In the genomic region with DNA sequence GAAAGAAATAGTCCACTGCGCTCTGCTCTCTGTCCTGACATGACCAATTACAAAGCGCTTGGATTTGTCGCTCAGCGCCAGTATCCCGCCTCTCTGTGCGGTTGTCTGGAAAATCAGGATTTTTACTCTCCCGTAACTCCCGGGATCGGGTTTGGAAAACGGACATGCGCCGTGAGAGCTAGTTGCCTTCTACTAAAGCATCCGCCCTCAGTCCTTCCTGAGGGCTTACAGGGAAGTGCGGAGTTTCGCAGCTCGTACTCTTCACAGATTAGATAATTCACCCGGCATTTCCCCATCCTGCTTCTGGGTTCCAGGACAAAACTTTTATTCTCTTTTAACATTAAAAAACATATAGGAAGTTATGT, we compare ENCODE assay signal across 1 cellular context.
A peak's percentile ranks its signal among the peaks of the same experiment; 100 is the strongest.
TF ChIP-seq lines count a peak whose summit lies in the region.

No MANE protein-coding gene starts in this region.

TF ChIP-seq in HepG2, 621 proteins besides CTCF, POLR2A, EP300 and RAD21 (continued from another document and continues in another):
- TF ChIP-seq, protein P1, sequence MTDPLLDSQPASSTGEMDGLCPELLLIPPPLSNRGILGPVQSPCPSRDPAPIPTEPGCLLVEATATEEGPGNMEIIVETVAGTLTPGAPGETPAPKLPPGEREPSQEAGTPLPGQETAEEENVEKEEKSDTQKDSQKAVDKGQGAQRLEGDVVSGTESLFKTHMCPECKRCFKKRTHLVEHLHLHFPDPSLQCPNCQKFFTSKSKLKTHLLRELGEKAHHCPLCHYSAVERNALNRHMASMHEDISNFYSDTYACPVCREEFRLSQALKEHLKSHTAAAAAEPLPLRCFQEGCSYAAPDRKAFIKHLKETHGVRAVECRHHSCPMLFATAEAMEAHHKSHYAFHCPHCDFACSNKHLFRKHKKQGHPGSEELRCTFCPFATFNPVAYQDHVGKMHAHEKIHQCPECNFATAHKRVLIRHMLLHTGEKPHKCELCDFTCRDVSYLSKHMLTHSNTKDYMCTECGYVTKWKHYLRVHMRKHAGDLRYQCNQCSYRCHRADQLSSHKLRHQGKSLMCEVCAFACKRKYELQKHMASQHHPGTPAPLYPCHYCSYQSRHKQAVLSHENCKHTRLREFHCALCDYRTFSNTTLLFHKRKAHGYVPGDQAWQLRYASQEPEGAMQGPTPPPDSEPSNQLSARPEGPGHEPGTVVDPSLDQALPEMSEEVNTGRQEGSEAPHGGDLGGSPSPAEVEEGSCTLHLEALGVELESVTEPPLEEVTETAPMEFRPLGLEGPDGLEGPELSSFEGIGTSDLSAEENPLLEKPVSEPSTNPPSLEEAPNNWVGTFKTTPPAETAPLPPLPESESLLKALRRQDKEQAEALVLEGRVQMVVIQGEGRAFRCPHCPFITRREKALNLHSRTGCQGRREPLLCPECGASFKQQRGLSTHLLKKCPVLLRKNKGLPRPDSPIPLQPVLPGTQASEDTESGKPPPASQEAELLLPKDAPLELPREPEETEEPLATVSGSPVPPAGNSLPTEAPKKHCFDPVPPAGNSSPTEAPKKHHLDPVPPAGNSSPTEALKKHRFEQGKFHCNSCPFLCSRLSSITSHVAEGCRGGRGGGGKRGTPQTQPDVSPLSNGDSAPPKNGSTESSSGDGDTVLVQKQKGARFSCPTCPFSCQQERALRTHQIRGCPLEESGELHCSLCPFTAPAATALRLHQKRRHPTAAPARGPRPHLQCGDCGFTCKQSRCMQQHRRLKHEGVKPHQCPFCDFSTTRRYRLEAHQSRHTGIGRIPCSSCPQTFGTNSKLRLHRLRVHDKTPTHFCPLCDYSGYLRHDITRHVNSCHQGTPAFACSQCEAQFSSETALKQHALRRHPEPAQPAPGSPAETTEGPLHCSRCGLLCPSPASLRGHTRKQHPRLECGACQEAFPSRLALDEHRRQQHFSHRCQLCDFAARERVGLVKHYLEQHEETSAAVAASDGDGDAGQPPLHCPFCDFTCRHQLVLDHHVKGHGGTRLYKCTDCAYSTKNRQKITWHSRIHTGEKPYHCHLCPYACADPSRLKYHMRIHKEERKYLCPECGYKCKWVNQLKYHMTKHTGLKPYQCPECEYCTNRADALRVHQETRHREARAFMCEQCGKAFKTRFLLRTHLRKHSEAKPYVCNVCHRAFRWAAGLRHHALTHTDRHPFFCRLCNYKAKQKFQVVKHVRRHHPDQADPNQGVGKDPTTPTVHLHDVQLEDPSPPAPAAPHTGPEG (CRISPR knock-in tag; IDR thresholded peaks at IDR 0.05) = no peak
- TF ChIP-seq, protein P2, sequence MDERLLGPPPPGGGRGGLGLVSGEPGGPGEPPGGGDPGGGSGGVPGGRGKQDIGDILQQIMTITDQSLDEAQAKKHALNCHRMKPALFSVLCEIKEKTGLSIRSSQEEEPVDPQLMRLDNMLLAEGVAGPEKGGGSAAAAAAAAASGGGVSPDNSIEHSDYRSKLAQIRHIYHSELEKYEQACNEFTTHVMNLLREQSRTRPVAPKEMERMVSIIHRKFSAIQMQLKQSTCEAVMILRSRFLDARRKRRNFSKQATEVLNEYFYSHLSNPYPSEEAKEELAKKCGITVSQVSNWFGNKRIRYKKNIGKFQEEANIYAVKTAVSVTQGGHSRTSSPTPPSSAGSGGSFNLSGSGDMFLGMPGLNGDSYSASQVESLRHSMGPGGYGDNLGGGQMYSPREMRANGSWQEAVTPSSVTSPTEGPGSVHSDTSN (CRISPR knock-in tag; IDR thresholded peaks at IDR 0.05) = peak; percentile 81
- TF ChIP-seq MZF1 (CRISPR knock-in tag; IDR thresholded peaks at IDR 0.05; ENCODE audit: borderline replicate concordance) (no peak), HMG20B (CRISPR knock-in tag; conservative IDR thresholded peaks at IDR 0.05) (0 out of 2 replicates have a peak, but pooled peaks have one; percentile 2), ARID2 (CRISPR knock-in tag; IDR thresholded peaks at IDR 0.05; ENCODE audit: borderline replicate concordance) (no peak), U2AF1 (optimal IDR thresholded peaks at IDR 0.05; ENCODE audit: low read depth, low read length) (no peak), FLYWCH1 (CRISPR knock-in tag; IDR thresholded peaks at IDR 0.05) (no peak), ZNF510 (CRISPR knock-in tag; IDR thresholded peaks at IDR 0.05; ENCODE audit: low read depth) (no peak), ZSCAN21 (CRISPR knock-in tag; IDR thresholded peaks at IDR 0.05; ENCODE audit: borderline replicate concordance) (0 out of 2 replicates have a peak, but pooled peaks have one; percentile 1), ZNF709 (CRISPR knock-in tag; IDR thresholded peaks at IDR 0.05) (no peak; the same call in 1 of the 2 replicates), ZNF44 (CRISPR knock-in tag; IDR thresholded peaks at IDR 0.05) (no peak), SAP130 (CRISPR knock-in tag; IDR thresholded peaks at IDR 0.05; ENCODE audit: low read depth) (peak; percentile 55; the same call in 1 of the 2 replicates), HNRNPUL1 (IDR thresholded peaks at IDR 0.05; ENCODE audit: low read depth, low read length) (no peak), RFXAP (CRISPR knock-in tag; IDR thresholded peaks at IDR 0.05; ENCODE audit: borderline replicate concordance) (no peak; the same call in 1 of the 2 replicates), ZNF772 (CRISPR knock-in tag; IDR thresholded peaks at IDR 0.05) (no peak; the same call in 1 of the 2 replicates), ZNF552 (CRISPR knock-in tag; IDR thresholded peaks at IDR 0.05; ENCODE audit: borderline replicate concordance) (no peak), HMGA1 (CRISPR knock-in tag; conservative IDR thresholded peaks at IDR 0.05) (no peak), GATA4 (IDR thresholded peaks at IDR 0.05; ENCODE audit: borderline replicate concordance, low read depth) (peak; percentile 83; the same call in 1 of the 2 replicates), BCL6 (CRISPR knock-in tag; IDR thresholded peaks at IDR 0.05) (0 out of 2 replicates have a peak, but pooled peaks have one; percentile 7), KLF9 (CRISPR knock-in tag; IDR thresholded peaks at IDR 0.05; ENCODE audit: low read depth) (no peak; the same call in 1 of the 2 replicates), RXRB (CRISPR knock-in tag; IDR thresholded peaks at IDR 0.05; ENCODE audit: borderline replicate concordance) (no peak; the same call in none of the 2 replicates), NFE2L2 (IDR thresholded peaks at IDR 0.05; ENCODE audit: low read length) (no peak), ZNF24 (IDR thresholded peaks at IDR 0.05) (no peak), ZNF564 (CRISPR knock-in tag; IDR thresholded peaks at IDR 0.05) (no peak), FOXK2 (IDR thresholded peaks at IDR 0.05) (no peak), SNRNP70 (IDR thresholded peaks at IDR 0.05; ENCODE audit: low read depth, low read length) (no peak), ZNF138 (CRISPR knock-in tag; IDR thresholded peaks at IDR 0.05; ENCODE audit: low read depth) (no peak), HES4 (CRISPR knock-in tag; IDR thresholded peaks at IDR 0.05; ENCODE audit: borderline replicate concordance) (no peak), CCAR2 (optimal IDR thresholded peaks at IDR 0.05; ENCODE audit: low read depth, low read length) (peak; percentile 83), CBX5 (CRISPR knock-in tag; IDR thresholded peaks at IDR 0.05; ENCODE audit: borderline replicate concordance) (peak; percentile 1; the same call in 1 of the 2 replicates), ZNF101 (CRISPR knock-in tag; IDR thresholded peaks at IDR 0.05; ENCODE audit: borderline replicate concordance, low read depth) (no peak), TARDBP (CRISPR knock-in tag; IDR thresholded peaks at IDR 0.05) (no peak; the same call in 1 of the 2 replicates), ZFP36L1 (CRISPR knock-in tag; IDR thresholded peaks at IDR 0.05) (no peak), ZNF292 (CRISPR knock-in tag; IDR thresholded peaks at IDR 0.05; ENCODE audit: borderline replicate concordance, low read depth) (no peak), RNF2 (conservative IDR thresholded peaks at IDR 0.05; ENCODE audit: low read depth) (no peak), FOXA3 (CRISPR knock-in tag; IDR thresholded peaks at IDR 0.05) (no peak)
- TF ChIP-seq, protein P3, sequence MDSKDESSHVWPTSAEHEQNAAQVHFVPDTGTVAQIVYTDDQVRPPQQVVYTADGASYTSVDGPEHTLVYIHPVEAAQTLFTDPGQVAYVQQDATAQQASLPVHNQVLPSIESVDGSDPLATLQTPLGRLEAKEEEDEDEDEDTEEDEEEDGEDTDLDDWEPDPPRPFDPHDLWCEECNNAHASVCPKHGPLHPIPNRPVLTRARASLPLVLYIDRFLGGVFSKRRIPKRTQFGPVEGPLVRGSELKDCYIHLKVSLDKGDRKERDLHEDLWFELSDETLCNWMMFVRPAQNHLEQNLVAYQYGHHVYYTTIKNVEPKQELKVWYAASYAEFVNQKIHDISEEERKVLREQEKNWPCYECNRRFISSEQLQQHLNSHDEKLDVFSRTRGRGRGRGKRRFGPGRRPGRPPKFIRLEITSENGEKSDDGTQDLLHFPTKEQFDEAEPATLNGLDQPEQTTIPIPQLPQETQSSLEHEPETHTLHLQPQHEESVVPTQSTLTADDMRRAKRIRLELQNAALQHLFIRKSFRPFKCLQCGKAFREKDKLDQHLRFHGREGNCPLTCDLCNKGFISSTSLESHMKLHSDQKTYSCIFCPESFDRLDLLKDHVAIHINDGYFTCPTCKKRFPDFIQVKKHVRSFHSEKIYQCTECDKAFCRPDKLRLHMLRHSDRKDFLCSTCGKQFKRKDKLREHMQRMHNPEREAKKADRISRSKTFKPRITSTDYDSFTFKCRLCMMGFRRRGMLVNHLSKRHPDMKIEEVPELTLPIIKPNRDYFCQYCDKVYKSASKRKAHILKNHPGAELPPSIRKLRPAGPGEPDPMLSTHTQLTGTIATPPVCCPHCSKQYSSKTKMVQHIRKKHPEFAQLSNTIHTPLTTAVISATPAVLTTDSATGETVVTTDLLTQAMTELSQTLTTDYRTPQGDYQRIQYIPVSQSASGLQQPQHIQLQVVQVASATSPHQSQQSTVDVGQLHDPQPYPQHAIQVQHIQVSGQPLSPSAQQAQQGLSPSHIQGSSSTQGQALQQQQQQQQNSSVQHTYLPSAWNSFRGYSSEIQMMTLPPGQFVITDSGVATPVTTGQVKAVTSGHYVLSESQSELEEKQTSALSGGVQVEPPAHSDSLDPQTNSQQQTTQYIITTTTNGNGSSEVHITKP (CRISPR knock-in tag; IDR thresholded peaks at IDR 0.05; ENCODE audit: low read depth) = no peak
- TF ChIP-seq, protein P4, sequence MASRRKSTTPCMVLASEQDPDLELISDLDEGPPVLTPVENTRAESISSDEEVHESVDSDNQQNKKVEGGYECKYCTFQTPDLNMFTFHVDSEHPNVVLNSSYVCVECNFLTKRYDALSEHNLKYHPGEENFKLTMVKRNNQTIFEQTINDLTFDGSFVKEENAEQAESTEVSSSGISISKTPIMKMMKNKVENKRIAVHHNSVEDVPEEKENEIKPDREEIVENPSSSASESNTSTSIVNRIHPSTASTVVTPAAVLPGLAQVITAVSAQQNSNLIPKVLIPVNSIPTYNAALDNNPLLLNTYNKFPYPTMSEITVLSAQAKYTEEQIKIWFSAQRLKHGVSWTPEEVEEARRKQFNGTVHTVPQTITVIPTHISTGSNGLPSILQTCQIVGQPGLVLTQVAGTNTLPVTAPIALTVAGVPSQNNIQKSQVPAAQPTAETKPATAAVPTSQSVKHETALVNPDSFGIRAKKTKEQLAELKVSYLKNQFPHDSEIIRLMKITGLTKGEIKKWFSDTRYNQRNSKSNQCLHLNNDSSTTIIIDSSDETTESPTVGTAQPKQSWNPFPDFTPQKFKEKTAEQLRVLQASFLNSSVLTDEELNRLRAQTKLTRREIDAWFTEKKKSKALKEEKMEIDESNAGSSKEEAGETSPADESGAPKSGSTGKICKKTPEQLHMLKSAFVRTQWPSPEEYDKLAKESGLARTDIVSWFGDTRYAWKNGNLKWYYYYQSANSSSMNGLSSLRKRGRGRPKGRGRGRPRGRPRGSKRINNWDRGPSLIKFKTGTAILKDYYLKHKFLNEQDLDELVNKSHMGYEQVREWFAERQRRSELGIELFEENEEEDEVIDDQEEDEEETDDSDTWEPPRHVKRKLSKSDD (CRISPR knock-in tag; IDR thresholded peaks at IDR 0.05; ENCODE audit: low read depth) = no peak; the same call in 1 of the 2 replicates
- TF ChIP-seq, protein P5, sequence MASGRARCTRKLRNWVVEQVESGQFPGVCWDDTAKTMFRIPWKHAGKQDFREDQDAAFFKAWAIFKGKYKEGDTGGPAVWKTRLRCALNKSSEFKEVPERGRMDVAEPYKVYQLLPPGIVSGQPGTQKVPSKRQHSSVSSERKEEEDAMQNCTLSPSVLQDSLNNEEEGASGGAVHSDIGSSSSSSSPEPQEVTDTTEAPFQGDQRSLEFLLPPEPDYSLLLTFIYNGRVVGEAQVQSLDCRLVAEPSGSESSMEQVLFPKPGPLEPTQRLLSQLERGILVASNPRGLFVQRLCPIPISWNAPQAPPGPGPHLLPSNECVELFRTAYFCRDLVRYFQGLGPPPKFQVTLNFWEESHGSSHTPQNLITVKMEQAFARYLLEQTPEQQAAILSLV (CRISPR knock-in tag; IDR thresholded peaks at IDR 0.05; ENCODE audit: borderline replicate concordance) = no peak; the same call in 1 of the 2 replicates
- TF ChIP-seq, protein P6, sequence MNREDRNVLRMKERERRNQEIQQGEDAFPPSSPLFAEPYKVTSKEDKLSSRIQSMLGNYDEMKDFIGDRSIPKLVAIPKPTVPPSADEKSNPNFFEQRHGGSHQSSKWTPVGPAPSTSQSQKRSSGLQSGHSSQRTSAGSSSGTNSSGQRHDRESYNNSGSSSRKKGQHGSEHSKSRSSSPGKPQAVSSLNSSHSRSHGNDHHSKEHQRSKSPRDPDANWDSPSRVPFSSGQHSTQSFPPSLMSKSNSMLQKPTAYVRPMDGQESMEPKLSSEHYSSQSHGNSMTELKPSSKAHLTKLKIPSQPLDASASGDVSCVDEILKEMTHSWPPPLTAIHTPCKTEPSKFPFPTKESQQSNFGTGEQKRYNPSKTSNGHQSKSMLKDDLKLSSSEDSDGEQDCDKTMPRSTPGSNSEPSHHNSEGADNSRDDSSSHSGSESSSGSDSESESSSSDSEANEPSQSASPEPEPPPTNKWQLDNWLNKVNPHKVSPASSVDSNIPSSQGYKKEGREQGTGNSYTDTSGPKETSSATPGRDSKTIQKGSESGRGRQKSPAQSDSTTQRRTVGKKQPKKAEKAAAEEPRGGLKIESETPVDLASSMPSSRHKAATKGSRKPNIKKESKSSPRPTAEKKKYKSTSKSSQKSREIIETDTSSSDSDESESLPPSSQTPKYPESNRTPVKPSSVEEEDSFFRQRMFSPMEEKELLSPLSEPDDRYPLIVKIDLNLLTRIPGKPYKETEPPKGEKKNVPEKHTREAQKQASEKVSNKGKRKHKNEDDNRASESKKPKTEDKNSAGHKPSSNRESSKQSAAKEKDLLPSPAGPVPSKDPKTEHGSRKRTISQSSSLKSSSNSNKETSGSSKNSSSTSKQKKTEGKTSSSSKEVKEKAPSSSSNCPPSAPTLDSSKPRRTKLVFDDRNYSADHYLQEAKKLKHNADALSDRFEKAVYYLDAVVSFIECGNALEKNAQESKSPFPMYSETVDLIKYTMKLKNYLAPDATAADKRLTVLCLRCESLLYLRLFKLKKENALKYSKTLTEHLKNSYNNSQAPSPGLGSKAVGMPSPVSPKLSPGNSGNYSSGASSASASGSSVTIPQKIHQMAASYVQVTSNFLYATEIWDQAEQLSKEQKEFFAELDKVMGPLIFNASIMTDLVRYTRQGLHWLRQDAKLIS (CRISPR knock-in tag; IDR thresholded peaks at IDR 0.05) = no peak; the same call in 1 of the 2 replicates
